Comparison of ENCODE assay signal across 10 cellular contexts in the genomic region with DNA sequence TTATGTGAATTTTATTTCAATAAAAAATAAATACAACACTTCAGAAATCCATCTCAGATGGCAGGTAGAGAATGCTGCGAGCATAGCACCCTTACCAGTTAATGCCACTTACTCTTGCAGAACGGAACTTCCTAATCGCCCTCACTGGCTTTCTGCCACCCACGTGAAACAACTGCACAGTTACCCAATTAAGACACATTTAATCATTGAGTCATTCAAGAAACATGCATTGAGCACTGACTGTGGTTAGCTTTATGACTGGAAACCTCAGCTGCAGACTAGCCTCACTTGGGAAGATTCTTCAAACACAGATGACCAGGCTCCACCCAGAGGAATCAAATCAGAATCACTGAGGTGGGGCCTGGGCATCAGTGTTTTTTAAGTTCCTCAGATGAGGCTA. TPM values are rescaled to one million over a fixed set of nuclear protein-coding genes. Genes with fewer than 3 reads are reported as not detected.
A peak's percentile ranks its signal among the peaks of the same experiment; 100 is the strongest.
DNase-seq lines count a peak whose midpoint lies in the region; ATAC-seq, FAIRE-seq and TF ChIP-seq lines count a peak whose summit lies in the region.
"Had no signal": no experiment of that assay in that cellular context is flagged by ENCODE, and none has a peak within 500 bp of the region (broad histone marks: within the 10 kb centered on the region; RNA-seq: fewer than 3 reads in every experiment).

No MANE protein-coding gene starts in this region.

- no peak for TF ChIP-seq RAD21 in SK-N-SH (IDR thresholded peaks at IDR 0.05; ENCODE audit: low read length)

- H3F3A ChIP-seq in SK-N-SH (replicated peaks; ENCODE audit: insufficient read depth), result peaks cover 3% of the 10 kb centered on the region

- peak; percentile 30 for FAIRE-seq in urothelium cell line (lab: Jason Lieb, UNC)
- FAIRE-seq: islet of Langerhans had no signal

- H3K9me3 ChIP-seq in SK-N-SH (no peaks in the 10 kb centered on the region), esophagus muscularis mucosa (no peaks in the 10 kb centered on the region)
- H3K9me3 ChIP-seq: Peyer's patch had no signal

- no peak overlapping the region for H3K9ac ChIP-seq in SK-N-SH

- 14% methylated on average over 4 of the region's 4 CpGs for WGBS in SK-N-SH (ENCODE audit: low lambda C conversion rate)
- WGBS in esophagus muscularis mucosa, result 32% methylated on average over 4 of the region's 4 CpGs

- no peak for TF ChIP-seq POLR2A in esophagus muscularis mucosa (IDR thresholded peaks at IDR 0.05; ENCODE audit: low read depth)

- H3K27me3 ChIP-seq in SK-N-SH (ENCODE audit: insufficient read depth) (no peaks in the 10 kb centered on the region), esophagus muscularis mucosa (no peaks in the 10 kb centered on the region)
- H3K27me3 ChIP-seq: Peyer's patch had no signal

- no peaks in the 10 kb centered on the region for H3K9me2 ChIP-seq in SK-N-SH

- intact Hi-C loops in esophagus muscularis mucosa (cut with DNase I), result no loop called here

- no peaks in the 10 kb centered on the region for H4K20me1 ChIP-seq in SK-N-SH (ENCODE audit: insufficient read depth)

- POLR2A ChIA-PET in SK-N-SH (lab: Yijun Ruan, JAX), result no interaction called here

- DNase-seq in SK-N-SH, result no peak
- peak; percentile 97 for DNase-seq in foreskin melanocyte
- peak; percentile 87 for DNase-seq in urothelium cell line (ENCODE audit: low spot score)
- DNase-seq in NCI-H2227 (lab: John Stamatoyannopoulos, UW; ENCODE audit: unreplicated experiment), result no peak
- no peak for DNase-seq in esophagus muscularis mucosa (ENCODE audit: extremely low spot score)

- TF ChIP-seq EP300 in SK-N-SH (IDR thresholded peaks at IDR 0.05; ENCODE audit: borderline replicate concordance in 1 of 2, low read depth in 1 of 2, low read length in 1 of 2) (peak in 1 of 2 experiments; percentile 53; a peak in 1 of 4 replicates), esophagus muscularis mucosa (IDR thresholded peaks at IDR 0.05) (no peak)

- H3K4me1 ChIP-seq in SK-N-SH (ENCODE audit: control insufficient read depth in 1 of 2, insufficient read depth in 2 of 2, low read depth in 1 of 2, low read length in 1 of 2) (peaks cover 0 to 12% of the 10 kb centered on the region in 2 experiments; a peak in 1 of 4 replicates), esophagus muscularis mucosa (peaks cover 14 to 43% (median 19%) of the 10 kb centered on the region in 4 donors)
- H3K4me1 ChIP-seq: Peyer's patch had no signal

- CTCF ChIA-PET in SK-N-SH (lab: Yijun Ruan, JAX), result no interaction called here

- peak overlapping the region; percentile 18; the same call in 1 of the 2 replicates for H3K4me2 ChIP-seq in SK-N-SH

- H3K4me3 ChIP-seq in SK-N-SH (ENCODE audit: low read depth in 2 of 2, low read length in 1 of 2), result no peak overlapping the region
- no peak overlapping the region for H3K4me3 ChIP-seq in esophagus muscularis mucosa
- H3K4me3 ChIP-seq: Peyer's patch had no signal

- H3K36me3 ChIP-seq in SK-N-SH (replicated peaks in 1 of 2; ENCODE audit: control insufficient read depth in 1 of 2, insufficient read depth in 2 of 2, low read length in 1 of 2) (no peaks in the 10 kb centered on the region), esophagus muscularis mucosa (no peaks in the 10 kb centered on the region)
- H3K36me3 ChIP-seq: Peyer's patch had no signal

- H3K27ac ChIP-seq in SK-N-SH (ENCODE audit: low read depth in 2 of 2, low read length in 1 of 2), result peak overlapping the region in 1 of 2 experiments; percentile 48; a peak in 2 of 4 replicates
- peak overlapping the region in 1 of 4 donors; percentile 12 for H3K27ac ChIP-seq in esophagus muscularis mucosa (replicated peaks in 1 of 4)
- H3K27ac ChIP-seq: Peyer's patch had no signal

- no peaks in the 10 kb centered on the region for H3K79me2 ChIP-seq in SK-N-SH (ENCODE audit: insufficient read depth)

- ATAC-seq in GM18498 (IDR thresholded peaks at IDR 0.05; ENCODE audit: unreplicated experiment) (peak; percentile 54), HG02870 (IDR thresholded peaks at IDR 0.05; ENCODE audit: unreplicated experiment) (peak; percentile 51), HG03460 (IDR thresholded peaks at IDR 0.05; ENCODE audit: unreplicated experiment) (no peak)

- H2AFZ ChIP-seq in SK-N-SH (ENCODE audit: low read depth), result no peak overlapping the region; the same call in 1 of the 2 replicates

- TF ChIP-seq CTCF in SK-N-SH (IDR thresholded peaks at IDR 0.05) (no peak), esophagus muscularis mucosa (IDR thresholded peaks at IDR 0.05) (no peak)

TF ChIP-seq in SK-N-SH, 30 proteins besides CTCF, POLR2A, EP300 and RAD21 (continues in another document):
- TF ChIP-seq, protein P1, sequence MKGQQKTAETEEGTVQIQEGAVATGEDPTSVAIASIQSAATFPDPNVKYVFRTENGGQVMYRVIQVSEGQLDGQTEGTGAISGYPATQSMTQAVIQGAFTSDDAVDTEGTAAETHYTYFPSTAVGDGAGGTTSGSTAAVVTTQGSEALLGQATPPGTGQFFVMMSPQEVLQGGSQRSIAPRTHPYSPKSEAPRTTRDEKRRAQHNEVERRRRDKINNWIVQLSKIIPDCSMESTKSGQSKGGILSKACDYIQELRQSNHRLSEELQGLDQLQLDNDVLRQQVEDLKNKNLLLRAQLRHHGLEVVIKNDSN (IDR thresholded peaks at IDR 0.05; ENCODE audit: borderline replicate concordance, low read depth), result peak; percentile 57; the same call in 1 of the 2 replicates
- TF ChIP-seq EZH2phosphoT487 (IDR thresholded peaks at IDR 0.05; ENCODE audit: borderline replicate concordance, low read depth), result no peak
- TF ChIP-seq MEF2A (IDR thresholded peaks at IDR 0.05; ENCODE audit: borderline replicate concordance, low read depth), result 0 out of 2 replicates have a peak, but pooled peaks have one; percentile 35
- TF ChIP-seq, protein P2, sequence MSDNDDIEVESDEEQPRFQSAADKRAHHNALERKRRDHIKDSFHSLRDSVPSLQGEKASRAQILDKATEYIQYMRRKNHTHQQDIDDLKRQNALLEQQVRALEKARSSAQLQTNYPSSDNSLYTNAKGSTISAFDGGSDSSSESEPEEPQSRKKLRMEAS (IDR thresholded peaks at IDR 0.05; ENCODE audit: low read depth), result peak; percentile 52; the same call in 1 of the 2 replicates
- TF ChIP-seq RCOR1 (IDR thresholded peaks at IDR 0.05; ENCODE audit: low read length), result no peak
- TF ChIP-seq RXRA (IDR thresholded peaks at IDR 0.05; ENCODE audit: borderline replicate concordance, low read depth), result no peak; the same call in 1 of the 2 replicates
- no peak for TF ChIP-seq FOXM1 (IDR thresholded peaks at IDR 0.05; ENCODE audit: low read depth)
- TF ChIP-seq GABPA (IDR thresholded peaks at IDR 0.05; ENCODE audit: low read depth), result no peak
- no peak for TF ChIP-seq RFX5 (IDR thresholded peaks at IDR 0.05; ENCODE audit: low read length)
- TF ChIP-seq, protein P3, sequence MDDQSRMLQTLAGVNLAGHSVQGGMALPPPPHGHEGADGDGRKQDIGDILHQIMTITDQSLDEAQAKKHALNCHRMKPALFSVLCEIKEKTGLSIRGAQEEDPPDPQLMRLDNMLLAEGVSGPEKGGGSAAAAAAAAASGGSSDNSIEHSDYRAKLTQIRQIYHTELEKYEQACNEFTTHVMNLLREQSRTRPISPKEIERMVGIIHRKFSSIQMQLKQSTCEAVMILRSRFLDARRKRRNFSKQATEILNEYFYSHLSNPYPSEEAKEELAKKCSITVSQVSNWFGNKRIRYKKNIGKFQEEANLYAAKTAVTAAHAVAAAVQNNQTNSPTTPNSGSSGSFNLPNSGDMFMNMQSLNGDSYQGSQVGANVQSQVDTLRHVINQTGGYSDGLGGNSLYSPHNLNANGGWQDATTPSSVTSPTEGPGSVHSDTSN (IDR thresholded peaks at IDR 0.05), result 0 out of 2 replicates have a peak, but pooled peaks have one; percentile 10
- TF ChIP-seq, protein P4, sequence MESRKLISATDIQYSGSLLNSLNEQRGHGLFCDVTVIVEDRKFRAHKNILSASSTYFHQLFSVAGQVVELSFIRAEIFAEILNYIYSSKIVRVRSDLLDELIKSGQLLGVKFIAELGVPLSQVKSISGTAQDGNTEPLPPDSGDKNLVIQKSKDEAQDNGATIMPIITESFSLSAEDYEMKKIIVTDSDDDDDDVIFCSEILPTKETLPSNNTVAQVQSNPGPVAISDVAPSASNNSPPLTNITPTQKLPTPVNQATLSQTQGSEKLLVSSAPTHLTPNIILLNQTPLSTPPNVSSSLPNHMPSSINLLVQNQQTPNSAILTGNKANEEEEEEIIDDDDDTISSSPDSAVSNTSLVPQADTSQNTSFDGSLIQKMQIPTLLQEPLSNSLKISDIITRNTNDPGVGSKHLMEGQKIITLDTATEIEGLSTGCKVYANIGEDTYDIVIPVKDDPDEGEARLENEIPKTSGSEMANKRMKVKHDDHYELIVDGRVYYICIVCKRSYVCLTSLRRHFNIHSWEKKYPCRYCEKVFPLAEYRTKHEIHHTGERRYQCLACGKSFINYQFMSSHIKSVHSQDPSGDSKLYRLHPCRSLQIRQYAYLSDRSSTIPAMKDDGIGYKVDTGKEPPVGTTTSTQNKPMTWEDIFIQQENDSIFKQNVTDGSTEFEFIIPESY (IDR thresholded peaks at IDR 0.05; ENCODE audit: borderline replicate concordance, low read depth), result no peak

RNA-seq across cellular contexts. Expression of a gene that starts 5.6 kb away (rescaled TPM):
- polyA plus RNA-seq in SK-N-SH (2012; rRNA removed), result 210 and 247 TPM in 2 replicates
- 106 and 153 TPM in 2 replicates for polyA plus RNA-seq in SK-N-SH (2012; cell fraction: cytosol; rRNA removed)
- polyA plus RNA-seq in SK-N-SH (2012; cell fraction: nucleus; rRNA removed), result 444 and 513 TPM in 2 replicates
- total RNA-seq in esophagus muscularis mucosa, result 100 to 1,000 TPM; 355 to 614 (median 564) TPM

RNA-seq across cellular contexts. Expression of a gene that starts 23.4 kb away (rescaled TPM):
- 8.3 and 9.7 TPM in 2 replicates for polyA plus RNA-seq in SK-N-SH (2012; rRNA removed)
- polyA plus RNA-seq in SK-N-SH (2012; cell fraction: cytosol; rRNA removed), result 2.7 and 3.7 TPM in 2 replicates
- 28.0 and 34.0 TPM in 2 replicates for polyA plus RNA-seq in SK-N-SH (2012; cell fraction: nucleus; rRNA removed)
- total RNA-seq in esophagus muscularis mucosa, result 10 to 100 TPM in 2 of 4 donors, 1 to 10 TPM in 2; 5.0 to 13.4 (median 9.9) TPM

Comparison
In these comparisons a context has a peak if more than half of its experiments do, and no peak if none do; other contexts are left out.
1. DNase-seq: peak in foreskin melanocyte (single experiment) and urothelium cell line (single experiment); none in SK-N-SH (single experiment), NCI-H2227 (single experiment) and esophagus muscularis mucosa (single experiment).